ENCODE assay signal across 8 cellular contexts in the genomic region with DNA sequence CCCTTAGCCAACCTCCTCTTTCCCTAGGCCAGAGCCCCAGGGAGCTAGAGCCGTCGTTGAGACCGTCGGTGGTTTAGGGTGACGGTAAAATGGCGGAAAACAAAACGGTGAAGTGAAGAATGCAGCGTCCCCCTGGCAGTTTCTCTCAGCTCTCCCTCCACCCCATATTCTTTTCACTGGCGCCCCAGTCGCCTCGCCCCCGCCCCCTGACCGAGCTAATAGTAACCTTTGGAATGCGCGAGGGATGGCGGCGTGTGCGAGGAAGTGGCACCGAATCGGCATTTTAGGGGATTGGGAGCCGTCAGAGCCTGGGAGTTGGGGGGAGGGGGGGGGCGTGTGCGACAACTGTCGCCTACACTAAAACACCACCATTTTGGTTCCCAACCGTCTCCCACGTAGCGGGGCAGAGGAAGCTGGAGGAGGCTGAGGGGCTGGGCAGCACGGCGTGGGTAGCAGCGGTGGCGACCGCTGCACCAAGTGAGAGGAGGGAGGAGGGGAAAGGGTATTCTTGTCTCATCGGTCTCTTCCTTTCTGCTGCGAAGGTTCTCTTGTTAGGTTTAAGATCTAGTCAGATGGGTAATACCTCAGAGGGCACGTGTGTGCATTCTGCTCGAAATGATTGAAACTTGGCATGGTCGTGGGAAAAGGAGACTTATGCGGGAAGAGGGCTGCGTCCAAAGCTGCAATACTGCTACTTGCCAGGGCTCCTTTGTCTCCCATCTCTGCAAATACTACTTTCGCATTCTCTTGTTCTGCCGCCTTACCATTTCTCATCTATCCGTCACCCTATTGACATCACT. TPM values are rescaled to one million over a fixed set of nuclear protein-coding genes. Genes with fewer than 3 reads are reported as not detected.
DNase-seq lines count a peak whose midpoint lies in the region; ATAC-seq and TF ChIP-seq lines count a peak whose summit lies in the region.

No MANE protein-coding gene starts in this region.

- peak overlapping the region; percentile 47 for H3K18ac ChIP-seq in mesendoderm (ENCODE audit: low read length)

- no peak overlapping the region for H2BK15ac ChIP-seq in mesendoderm (replicated peaks; ENCODE audit: low read depth)

- peak overlapping the region; percentile 1 for H3K4me2 ChIP-seq in mesendoderm (ENCODE audit: low read length)

- no peak overlapping the region for H3K23ac ChIP-seq in mesendoderm (ENCODE audit: low read length)

- H2AK5ac ChIP-seq in mesendoderm (ENCODE audit: low read length): no peak overlapping the region

- ATAC-seq in HG03175 (IDR thresholded peaks at IDR 0.05; ENCODE audit: unreplicated experiment): peak; percentile 46

- H3K36me3 ChIP-seq in mesendoderm (ENCODE audit: control insufficient read depth, insufficient read depth, low read length) (no peaks in the 10 kb centered on the region), thyroid gland (no peaks in the 10 kb centered on the region)

- no peaks in the 10 kb centered on the region for H3K79me1 ChIP-seq in mesendoderm (ENCODE audit: low read length)

- H2BK5ac ChIP-seq in mesendoderm (ENCODE audit: low read length): peak overlapping the region; percentile 39

- peak overlapping the region; percentile 90 for H3K56ac ChIP-seq in mesendoderm (ENCODE audit: low read length)

- H3K4ac ChIP-seq in mesendoderm (ENCODE audit: low read depth, low read length): no peak overlapping the region

- H3K27ac ChIP-seq in RWPE1 (no peak overlapping the region), mesendoderm (ENCODE audit: low read depth, low read length) (peak overlapping the region; percentile 72), thyroid gland (peak overlapping the region in 2 of 3 donors; percentile 53 to 55)

- DNase-seq in AG04449 (ENCODE audit: low read depth, low spot score): no peak
- DNase-seq in GM13977 (ENCODE audit: low spot score): peak; percentile 31
- peak; percentile 0 for DNase-seq in RWPE1 (ENCODE audit: low spot score)
- DNase-seq in dermis blood vessel endothelial cell: peak; percentile 14
- DNase-seq in mesendoderm: peak; percentile 57
- peak; percentile 4 to 7 for DNase-seq in thyroid gland
- DNase-seq in DMS153 treated with DMSO at 0.1 percent for 48 hours (lab: John Stamatoyannopoulos, UW; ENCODE audit: unreplicated experiment): no peak

- intact Hi-C loops in thyroid gland (cut with DNase I): no loop called here

- H3K9ac ChIP-seq in mesendoderm (ENCODE audit: low read length): peak overlapping the region; percentile 84

- in situ Hi-C loops in GM13977 (cut with MboI; ENCODE audit: low pct_unique_long_range_greater_than_20kb, low sequenced_read_pairs, unreplicated experiment): no loop called here

- no peak for TF ChIP-seq CTCF in AG04449 (IDR thresholded peaks at IDR 0.05; ENCODE audit: insufficient read depth, low read length, missing control alignments)
- no peak for TF ChIP-seq CTCF in GM13977 (IDR thresholded peaks at IDR 0.05; ENCODE audit: extremely low read depth, insufficient read depth, missing control alignments)
- TF ChIP-seq CTCF in RWPE1 (conservative IDR thresholded peaks at IDR 0.05; ENCODE audit: low read depth): no peak
- no peak for TF ChIP-seq CTCF in thyroid gland (IDR thresholded peaks at IDR 0.05)

- no peak for TF ChIP-seq POLR2A in thyroid gland (IDR thresholded peaks at IDR 0.05)

- H3K27me3 ChIP-seq in mesendoderm (ENCODE audit: insufficient read depth, low read length, poor library complexity) (no peaks in the 10 kb centered on the region), thyroid gland (no peaks in the 10 kb centered on the region)

- H3K79me2 ChIP-seq in mesendoderm (ENCODE audit: control insufficient read depth, insufficient read depth, low read length): peaks cover 24% of the 10 kb centered on the region

- CTCF ChIA-PET in AG04449 (lab: Yijun Ruan, JAX): interaction anchor here (0.6 to 1.2 kb wide), 2 partner anchors 20 to 228 kb away, joined by 3 read pairs; no protein-coding TSS in a partner anchor
- CTCF ChIA-PET in RWPE1 (lab: Yijun Ruan, JAX): interaction anchor here (0.7 kb wide), 1 partner anchor 133 kb away, joined by 3 read pairs; no protein-coding TSS in a partner anchor

- H3K4me1 ChIP-seq in mesendoderm (ENCODE audit: control insufficient read depth, low read depth, low read length) (no peaks in the 10 kb centered on the region), thyroid gland (no peaks in the 10 kb centered on the region)

- no CpG with 5 or more reads among the region's 42 CpGs for WGBS in mesendoderm (ENCODE audit: extremely low coverage, insufficient coverage, low lambda C conversion rate)
- 0 to 3% methylated on average over 27 to 36 of the region's 42 CpGs for WGBS in thyroid gland, 2 donors

- no peak overlapping the region for H4K5ac ChIP-seq in mesendoderm (ENCODE audit: low read length)

- POLR2A ChIA-PET in AG04449 (lab: Yijun Ruan, JAX) (no interaction called here), RWPE1 (lab: Yijun Ruan, JAX; ENCODE audit: low non-redundant PET) (no interaction called here)

- no peak overlapping the region for H2BK120ac ChIP-seq in mesendoderm (ENCODE audit: low read depth, low read length)

- no peak overlapping the region for H4K8ac ChIP-seq in mesendoderm (ENCODE audit: low read depth, low read length)

- H3K9me3 ChIP-seq in thyroid gland: no peaks in the 10 kb centered on the region

- H3K4me3 ChIP-seq in AG04449 (ENCODE audit: low read depth, low read length): peak overlapping the region; percentile 72
- peak overlapping the region; percentile 93 for H3K4me3 ChIP-seq in mesendoderm (ENCODE audit: low read length)
- peak overlapping the region in 2 of 3 donors; percentile 33 to 41 for H3K4me3 ChIP-seq in thyroid gland (replicated peaks in 1 of 3)

RNA-seq across cellular contexts. Expression of gene ZNF711, which starts 0.8 kb away (rescaled TPM):
- total RNA-seq in dermis blood vessel endothelial cell: 3.1 and 6.2 TPM in 2 replicates
- 13.2 TPM for polyA plus RNA-seq in mesendoderm (2013, experiment 1 of 2)
- polyA plus RNA-seq in mesendoderm (2013, experiment 2 of 2): 13.5 TPM
- total RNA-seq in thyroid gland: 1 to 10 TPM; 8.6 to 9.6 (median 9.0) TPM

RNA-seq across cellular contexts. Expression of gene SATL1, which starts 1.0 kb away (rescaled TPM):
- total RNA-seq in dermis blood vessel endothelial cell (not detected in 2 replicates), thyroid gland (under 1 TPM in 1 of 4 donors, not detected in 3; 0.13 TPM)
- 0.17 TPM for polyA plus RNA-seq in mesendoderm (2013, experiment 1 of 2)
- polyA plus RNA-seq in mesendoderm (2013, experiment 2 of 2): 0.25 TPM

Comparison
In these comparisons a context has a peak if more than half of its experiments do, and no peak if none do; other contexts are left out.
1. DNase-seq: peak in GM13977 (single experiment), RWPE1 (single experiment), dermis blood vessel endothelial cell (single experiment), mesendoderm (single experiment) and thyroid gland (2 of 2); none in AG04449 (single experiment) and DMS153 treated with DMSO at 0.1 percent for 48 hours (single experiment).
2. H3K4me3 ChIP-seq: peak in every context shown above with its lines; median percentile 93 in mesendoderm; 72 in AG04449; 37 in thyroid gland.